Comparison of ENCODE assay signal across 25 cellular contexts in genomic region chr4:151339472-151339871, GRCh38. TPM values are rescaled to one million over a fixed set of nuclear protein-coding genes. Genes with fewer than 3 reads are reported as not detected.
DNase-seq lines count a peak whose midpoint lies in the region; ATAC-seq, FAIRE-seq and TF ChIP-seq lines count a peak whose summit lies in the region.
"Had no signal": no experiment of that assay in that cellular context is flagged by ENCODE, and none has a peak within 500 bp of the region (broad histone marks: within the 10 kb centered on the region; RNA-seq: fewer than 3 reads in every experiment).

No MANE protein-coding gene starts in this region.

- no peaks in the 10 kb centered on the region; the same call in 1 of the 2 replicates for H3F3A ChIP-seq in GM23338 (replicated peaks; ENCODE audit: low read depth)

- no peak overlapping the region for H2AFZ ChIP-seq in GM23338
- no peak overlapping the region for H2AFZ ChIP-seq in hepatocyte
- H2AFZ ChIP-seq: GM23248 had no signal

- H3K79me2 ChIP-seq in GM23338 (replicated peaks; ENCODE audit: insufficient read depth), result no peaks in the 10 kb centered on the region
- H3K79me2 ChIP-seq in hepatocyte, result no peaks in the 10 kb centered on the region

- H3K4me1 ChIP-seq in GM23338 (ENCODE audit: insufficient read depth) (no peaks in the 10 kb centered on the region), hepatocyte (ENCODE audit: insufficient read depth) (peaks cover 14% of the 10 kb centered on the region), small intestine (ENCODE audit: control insufficient read depth in 2 of 2, insufficient read depth in 1 of 2, low read depth in 1 of 2, low read length in 1 of 2) (peaks cover 0 to 2% of the 10 kb centered on the region in 2 donors)
- H3K4me1 ChIP-seq: A549; BE2C; BLaER1 treated with 17β-estradiol and CSF1 and Interleukin-3, amounts not matched to agents 10 nM and 100 nM had no signal

- WGBS in hepatocyte (ENCODE audit: low lambda C conversion rate, missing lambda C conversion rate), result 56% methylated on average over 2 of the region's 2 CpGs
- WGBS in small intestine, 3 donors, result 28 to 66% (median 33%) methylated on average over 2 of the region's 2 CpGs

- H3K9me3 ChIP-seq in hepatocyte (ENCODE audit: low read depth) (no peaks in the 10 kb centered on the region), small intestine (ENCODE audit: control insufficient read depth, low read depth) (no peaks in the 10 kb centered on the region)
- H3K9me3 ChIP-seq: A549, BE2C had no signal

- H3K27ac ChIP-seq in GM23338 (ENCODE audit: low read depth) (no peak overlapping the region), hepatocyte (peak overlapping the region; percentile 79), small intestine (ENCODE audit: low read depth in 1 of 2, low read length in 1 of 2) (no peak overlapping the region)
- H3K27ac ChIP-seq: A549; BLaER1 treated with 17β-estradiol and CSF1 and Interleukin-3, amounts not matched to agents 10 nM and 100 nM; GM23248 had no signal

- peaks cover 6% of the 10 kb centered on the region; the same call in 1 of the 3 replicates for H3K4me1 Mint-ChIP-seq in GM23338
- H3K4me1 Mint-ChIP-seq: CD14-positive monocyte; CD8-positive, alpha-beta memory T cell; H9 had no signal

- peak overlapping the region; percentile 10; the same call in 1 of the 2 replicates for H3K27ac Mint-ChIP-seq in GM23338
- H3K27ac Mint-ChIP-seq: CD14-positive monocyte; CD4-positive, alpha-beta T cell; CD8-positive, alpha-beta memory T cell; H9 had no signal

- no peaks in the 10 kb centered on the region for H3K9me3 Mint-ChIP-seq in GM23338
- H3K9me3 Mint-ChIP-seq: CD4-positive, alpha-beta T cell; CD8-positive, alpha-beta memory T cell; H9 had no signal

- TF ChIP-seq CTCF in GM23338 (conservative IDR thresholded peaks at IDR 0.05; ENCODE audit: low read depth in 2 of 2), result no peak
- no peak for TF ChIP-seq CTCF in bronchial epithelial cell (IDR thresholded peaks at IDR 0.05; ENCODE audit: insufficient read depth, low read length, severe bottlenecking)
- no peak for TF ChIP-seq CTCF in hepatocyte (IDR thresholded peaks at IDR 0.05; ENCODE audit: poor library complexity)

- no peaks in the 10 kb centered on the region for H3K27me3 ChIP-seq in GM23338 (ENCODE audit: insufficient read depth)
- no peaks in the 10 kb centered on the region for H3K27me3 ChIP-seq in bronchial epithelial cell (ENCODE audit: control insufficient read depth, insufficient read depth, low read length)
- no peaks in the 10 kb centered on the region for H3K27me3 ChIP-seq in hepatocyte
- no peaks in the 10 kb centered on the region for H3K27me3 ChIP-seq in small intestine (ENCODE audit: control insufficient read depth in 2 of 2, insufficient read depth in 2 of 2, low read length in 2 of 2)
- H3K27me3 ChIP-seq: BE2C; BLaER1 treated with 17β-estradiol and CSF1 and Interleukin-3, amounts not matched to agents 10 nM and 100 nM had no signal

- H3K27me3 Mint-ChIP-seq in GM23338 (ENCODE audit: insufficient read depth, low read depth, poor library complexity), result peaks cover 1% of the 10 kb centered on the region

- ATAC-seq in GM23338 (no peak), HG02623 (IDR thresholded peaks at IDR 0.05; ENCODE audit: unreplicated experiment) (no peak)
- ATAC-seq: A549, GM12878, HCT116 had no signal

- no peak for FAIRE-seq in bronchial epithelial cell (lab: Jason Lieb, UNC)
- no peak for FAIRE-seq in small intestine (lab: Jason Lieb, UNC)
- FAIRE-seq: A549, GM12878, GM19239 had no signal

- H3K9me2 ChIP-seq in GM23338 (ENCODE audit: insufficient read depth), result peaks cover 5% of the 10 kb centered on the region
- H3K9me2 ChIP-seq in hepatocyte (replicated peaks; ENCODE audit: insufficient read depth), result no peaks in the 10 kb centered on the region

- H3K4me3 Mint-ChIP-seq in GM23338, result no peak overlapping the region
- H3K4me3 Mint-ChIP-seq: CD4-positive, alpha-beta T cell; CD8-positive, alpha-beta memory T cell; H9 had no signal

- H3K4me2 ChIP-seq in GM23338 (no peak overlapping the region), hepatocyte (no peak overlapping the region)
- H3K4me2 ChIP-seq: A549; BLaER1 treated with 17β-estradiol and CSF1 and Interleukin-3, amounts not matched to agents 10 nM and 100 nM had no signal

- DNase-seq in GM23338 (ENCODE audit: low spot score) (no peak), bronchial epithelial cell (ENCODE audit: low read depth) (peak; percentile 29), hepatocyte (ENCODE audit: low spot score) (peak; percentile 26), small intestine (peak; percentile 70), DMS53 (lab: John Stamatoyannopoulos, UW) (no peak)
- DNase-seq in activated naive CD4-positive, alpha-beta T cell (lab: John Stamatoyannopoulos, UW), result no peak
- DNase-seq in activated CD4-positive, CD25-positive, alpha-beta regulatory T cell (lab: John Stamatoyannopoulos, UW), result no peak
- DNase-seq: 8988T; ACHN; AML-193; BE2C; Calu3; CD4-positive, alpha-beta T cell; CD8-positive, alpha-beta memory T cell; DND-41; GDM1; GM23248; H9 had no signal

- no peaks in the 10 kb centered on the region for H3K36me3 ChIP-seq in GM23338 (ENCODE audit: insufficient read depth)
- no peaks in the 10 kb centered on the region for H3K36me3 ChIP-seq in bronchial epithelial cell (ENCODE audit: control insufficient read depth, insufficient read depth, low read length)
- no peaks in the 10 kb centered on the region for H3K36me3 ChIP-seq in hepatocyte (replicated peaks; ENCODE audit: insufficient read depth, low read depth)
- H3K36me3 ChIP-seq in small intestine (ENCODE audit: control insufficient read depth in 2 of 2, insufficient read depth in 2 of 2, low read length in 2 of 2), result no peaks in the 10 kb centered on the region
- H3K36me3 ChIP-seq: BE2C; BLaER1 treated with 17β-estradiol and CSF1 and Interleukin-3, amounts not matched to agents 10 nM and 100 nM had no signal

- no peaks in the 10 kb centered on the region for H3K36me3 Mint-ChIP-seq in GM23338 (ENCODE audit: low read depth)
- H3K36me3 Mint-ChIP-seq: CD14-positive monocyte; CD8-positive, alpha-beta memory T cell had no signal

- no peak overlapping the region for H3K4me3 ChIP-seq in GM23338
- H3K4me3 ChIP-seq in bronchial epithelial cell (ENCODE audit: low read depth, low read length), result no peak overlapping the region
- H3K4me3 ChIP-seq in hepatocyte, result no peak overlapping the region
- no peak overlapping the region for H3K4me3 ChIP-seq in small intestine (ENCODE audit: low read depth in 1 of 2, low read length in 2 of 2)
- H3K4me3 ChIP-seq: A549; BLaER1 treated with 17β-estradiol and CSF1 and Interleukin-3, amounts not matched to agents 10 nM and 100 nM; GM12878; GM23248 had no signal

- H4K20me1 ChIP-seq in GM23338 (replicated peaks; ENCODE audit: insufficient read depth) (no peaks in the 10 kb centered on the region), hepatocyte (ENCODE audit: insufficient read depth, poor library complexity, severe bottlenecking) (no peaks in the 10 kb centered on the region)
- H4K20me1 ChIP-seq: BLaER1 treated with 17β-estradiol and CSF1 and Interleukin-3, amounts not matched to agents 10 nM and 100 nM had no signal

TF ChIP-seq in GM23338, 12 proteins besides CTCF, POLR2A, EP300 and RAD21:
- no peak for TF ChIP-seq CREB1 (CRISPR knock-in tag; IDR thresholded peaks at IDR 0.05; ENCODE audit: low read depth)
- TF ChIP-seq, protein P1, sequence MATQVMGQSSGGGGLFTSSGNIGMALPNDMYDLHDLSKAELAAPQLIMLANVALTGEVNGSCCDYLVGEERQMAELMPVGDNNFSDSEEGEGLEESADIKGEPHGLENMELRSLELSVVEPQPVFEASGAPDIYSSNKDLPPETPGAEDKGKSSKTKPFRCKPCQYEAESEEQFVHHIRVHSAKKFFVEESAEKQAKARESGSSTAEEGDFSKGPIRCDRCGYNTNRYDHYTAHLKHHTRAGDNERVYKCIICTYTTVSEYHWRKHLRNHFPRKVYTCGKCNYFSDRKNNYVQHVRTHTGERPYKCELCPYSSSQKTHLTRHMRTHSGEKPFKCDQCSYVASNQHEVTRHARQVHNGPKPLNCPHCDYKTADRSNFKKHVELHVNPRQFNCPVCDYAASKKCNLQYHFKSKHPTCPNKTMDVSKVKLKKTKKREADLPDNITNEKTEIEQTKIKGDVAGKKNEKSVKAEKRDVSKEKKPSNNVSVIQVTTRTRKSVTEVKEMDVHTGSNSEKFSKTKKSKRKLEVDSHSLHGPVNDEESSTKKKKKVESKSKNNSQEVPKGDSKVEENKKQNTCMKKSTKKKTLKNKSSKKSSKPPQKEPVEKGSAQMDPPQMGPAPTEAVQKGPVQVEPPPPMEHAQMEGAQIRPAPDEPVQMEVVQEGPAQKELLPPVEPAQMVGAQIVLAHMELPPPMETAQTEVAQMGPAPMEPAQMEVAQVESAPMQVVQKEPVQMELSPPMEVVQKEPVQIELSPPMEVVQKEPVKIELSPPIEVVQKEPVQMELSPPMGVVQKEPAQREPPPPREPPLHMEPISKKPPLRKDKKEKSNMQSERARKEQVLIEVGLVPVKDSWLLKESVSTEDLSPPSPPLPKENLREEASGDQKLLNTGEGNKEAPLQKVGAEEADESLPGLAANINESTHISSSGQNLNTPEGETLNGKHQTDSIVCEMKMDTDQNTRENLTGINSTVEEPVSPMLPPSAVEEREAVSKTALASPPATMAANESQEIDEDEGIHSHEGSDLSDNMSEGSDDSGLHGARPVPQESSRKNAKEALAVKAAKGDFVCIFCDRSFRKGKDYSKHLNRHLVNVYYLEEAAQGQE (IDR thresholded peaks at IDR 0.05; ENCODE audit: unreplicated experiment), result no peak
TF ChIP-seq in GM23338: peak in this region for 0.

RNA-seq across cellular contexts. Expression of gene SH3D19, which starts 14.1 kb away (rescaled TPM):
- total RNA-seq in GM23338 (2014; rRNA removed; shearing (Covaris generic)), result 51.6 and 57.4 TPM in 2 replicates
- polyA plus RNA-seq in GM23338 (2016; fragmentation: Nextera tagmentation; extraction: Ambion mirVana) (23.9 and 25.3 TPM in 2 replicates), hepatocyte (28.2 and 31.9 TPM in 2 replicates), small intestine (10 to 100 TPM; 37.7 to 92.4 (median 61.1) TPM)
- total RNA-seq in bronchial epithelial cell (13.1 and 13.2 TPM in 2 replicates), hepatocyte (54.7 and 61.6 TPM in 2 replicates)
- total RNA-seq: CD8-positive, alpha-beta memory T cell had no signal
- polyA plus RNA-seq: CD14-positive monocyte; CD8-positive, alpha-beta memory T cell had no signal

Comparison
In these comparisons a context has a peak if more than half of its experiments do, and no peak if none do; other contexts are left out.
1. DNase-seq: peak in bronchial epithelial cell (single experiment), hepatocyte (single experiment) and small intestine (single experiment); none in GM23338 (single experiment), activated naive CD4-positive, alpha-beta T cell (0 of 4), DMS53 (single experiment) and activated CD4-positive, CD25-positive, alpha-beta regulatory T cell (0 of 4).